9 cellular contexts compared by ENCODE assay signal in the genomic region with DNA sequence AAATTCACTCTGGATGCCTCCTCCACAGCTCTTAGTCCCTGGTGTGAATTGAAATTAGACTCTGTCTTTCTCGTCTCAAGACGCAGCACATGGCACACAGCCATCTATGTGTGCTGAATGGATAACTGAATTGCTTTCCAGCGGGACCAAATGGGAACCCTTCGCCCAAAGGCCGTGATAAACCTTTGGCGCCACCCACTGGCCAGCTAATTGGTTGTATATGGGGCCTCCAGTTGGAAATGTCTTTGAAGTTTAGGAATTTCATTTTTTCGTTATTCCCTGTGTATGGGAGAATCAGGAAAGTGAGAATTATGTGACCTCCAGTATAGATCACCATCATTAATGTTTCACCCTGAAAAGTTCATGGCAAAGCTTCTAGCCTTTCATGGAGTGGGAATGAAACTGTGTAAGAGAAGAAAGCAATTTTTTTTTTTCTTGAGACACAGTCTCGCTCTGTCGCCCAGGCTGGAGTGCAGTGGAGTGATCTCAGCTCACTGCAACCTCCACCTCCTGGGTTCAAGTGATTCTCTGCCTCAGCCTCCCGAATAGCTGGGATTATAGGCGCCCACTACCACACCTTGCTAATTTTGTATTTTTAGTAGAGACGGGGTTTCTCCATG. TPM values are rescaled to one million over a fixed set of nuclear protein-coding genes. Genes with fewer than 3 reads are reported as not detected.
DNase-seq lines count a peak whose midpoint lies in the region; ATAC-seq, FAIRE-seq and TF ChIP-seq lines count a peak whose summit lies in the region.
"Had no signal": no experiment of that assay in that cellular context is flagged by ENCODE, and none has a peak within 500 bp of the region (broad histone marks: within the 10 kb centered on the region; RNA-seq: fewer than 3 reads in every experiment).

No MANE protein-coding gene starts in this region.

- no peak overlapping the region for H3K4me3 ChIP-seq in suprapubic skin

- DNase-seq in DMS53 treated with DMSO at 0.1 percent for 48 hours (lab: John Stamatoyannopoulos, UW; ENCODE audit: unreplicated experiment) (peak; percentile 52), LHCN-M2 (ENCODE audit: low read depth) (peak; percentile 73), RWPE1 (ENCODE audit: low spot score) (peak; percentile 73), frontal cortex (ENCODE audit: low spot score in 2 of 2) (peak; percentile 57 to 78), occipital lobe (lab: John Stamatoyannopoulos, UW) (peak; percentile 80), suprapubic skin (ENCODE audit: low spot score in 2 of 2) (peak; percentile 90 to 93)
- peak; percentile 7 to 64 (median 46) for DNase-seq in activated naive CD4-positive, alpha-beta T cell (lab: John Stamatoyannopoulos, UW)

- H3K27me3 ChIP-seq in suprapubic skin, result no peaks in the 10 kb centered on the region

- whole genome bisulfite sequencing in suprapubic skin, result 35% methylated on average over 12 of the region's 12 CpGs

- no peaks in the 10 kb centered on the region for H3K9me3 ChIP-seq in suprapubic skin

- POLR2A ChIA-PET in RWPE1 (lab: Yijun Ruan, JAX; ENCODE audit: low non-redundant PET), result no interaction called here

- H3K36me3 ChIP-seq in suprapubic skin, result no peaks in the 10 kb centered on the region

- TF ChIP-seq EP300 in suprapubic skin (IDR thresholded peaks at IDR 0.05), result no peak

- TF ChIP-seq CTCF in RWPE1 (conservative IDR thresholded peaks at IDR 0.05; ENCODE audit: low read depth), result peak; percentile 86
- TF ChIP-seq CTCF in suprapubic skin (IDR thresholded peaks at IDR 0.05), result peak; percentile 57 to 76

- ATAC-seq in GM18867 (IDR thresholded peaks at IDR 0.05; ENCODE audit: unreplicated experiment), result no peak

- peaks cover 11% of the 10 kb centered on the region for H3K4me1 ChIP-seq in suprapubic skin

- CTCF ChIA-PET in RWPE1 (lab: Yijun Ruan, JAX), result interaction anchor here (0.6 to 2.0 kb wide), 17 partner anchors 9 to 407 kb away, joined by 3 to 12 read pairs (median 4); no protein-coding TSS in a partner anchor

- H3K27ac ChIP-seq in RWPE1, result peak overlapping the region; percentile 24
- no peak overlapping the region for H3K27ac ChIP-seq in suprapubic skin

- no peak for TF ChIP-seq POLR2A in suprapubic skin (IDR thresholded peaks at IDR 0.05)

- FAIRE-seq in frontal cortex (lab: Jason Lieb, UNC), result no peak
- FAIRE-seq: colon had no signal

RNA-seq across cellular contexts. Expression of gene HSP90AA1, which starts 9.8 kb away (rescaled TPM):
- total RNA-seq in LHCN-M2 (2014; rRNA removed) (816 and 855 TPM in 2 replicates), frontal cortex (289 TPM), occipital lobe (317 TPM), suprapubic skin (100 to 1,000 TPM; 240 to 651 (median 430) TPM)
- polyA plus RNA-seq in LHCN-M2 (2012), result 492 TPM

RNA-seq across cellular contexts. Expression of gene WDR20, which starts 43.0 kb away (rescaled TPM):
- total RNA-seq in LHCN-M2 (2014; rRNA removed) (18.3 and 21.1 TPM in 2 replicates), frontal cortex (39.5 TPM), occipital lobe (36.0 TPM), suprapubic skin (10 to 100 TPM; 27.3 to 39.4 (median 33.0) TPM)
- polyA plus RNA-seq in LHCN-M2 (2012), result 13.7 TPM
